In genomic region chr10:95867866-95868265, GRCh38 we compare ENCODE assay signal across 19 cellular contexts. TPM values are rescaled to one million over a fixed set of nuclear protein-coding genes. Genes with fewer than 3 reads are reported as not detected.
DNase-seq lines count a peak whose midpoint lies in the region; ATAC-seq lines count a peak whose summit lies in the region.
"Had no signal": no experiment of that assay in that cellular context is flagged by ENCODE, and none has a peak within 500 bp of the region (broad histone marks: within the 10 kb centered on the region; RNA-seq: fewer than 3 reads in every experiment).

No MANE protein-coding gene starts in this region.

- no peaks in the 10 kb centered on the region for H3K27me3 Mint-ChIP-seq in activated CD4-positive, alpha-beta T cell treated with anti-CD3 and anti-CD28 coated beads, Interleukin-2, amount 10 ng/mL, durations not matched to agents 7 days and 5 days
- no peaks in the 10 kb centered on the region for H3K27me3 Mint-ChIP-seq in activated naive CD8-positive, alpha-beta T cell treated with anti-CD3 and anti-CD28 coated beads, Interleukin-2, amount 10 ng/mL, durations not matched to agents 7 days and 5 days
- no peaks in the 10 kb centered on the region for H3K27me3 Mint-ChIP-seq in activated naive CD8-positive, alpha-beta T cell treated with anti-CD3 and anti-CD28 coated beads, Interleukin-2, amount 50 U/mL, for 24 hours
- no peaks in the 10 kb centered on the region for H3K27me3 Mint-ChIP-seq in T-helper 2 cell treated with Interferon-gamma antibody and Interleukin-4, amounts not matched to agents 5 μg/mL and 100 μg/mL, for 36 hours (ENCODE audit: low read depth)
- H3K27me3 Mint-ChIP-seq: B cell; CD4-positive, CD25-positive, alpha-beta regulatory T cell had no signal

- ATAC-seq in activated naive CD8-positive, alpha-beta T cell treated with anti-CD3 and anti-CD28 coated beads, Interleukin-2, amount 10 ng/mL, durations not matched to agents 7 days and 5 days (ENCODE audit: low read depth): peak; percentile 38
- ATAC-seq in activated naive CD8-positive, alpha-beta T cell treated with anti-CD3 and anti-CD28 coated beads, Interleukin-2, amount 50 U/mL, for 24 hours: no peak
- no peak for ATAC-seq in stimulated activated effector memory CD8-positive, alpha-beta T cell treated with anti-CD3 and anti-CD28 coated beads, Interleukin-12 subunit alpha, Interleukin-12 subunit beta, amount 100 ng/mL, for 72 hours
- ATAC-seq in HG03442 (IDR thresholded peaks at IDR 0.05; ENCODE audit: unreplicated experiment): no peak
- ATAC-seq: CD8-positive, alpha-beta T cell; GM23338; HCT116 had no signal

- no peak overlapping the region for H3K4me3 Mint-ChIP-seq in activated CD4-positive, alpha-beta T cell treated with anti-CD3 and anti-CD28 coated beads, Interleukin-2, amount 10 ng/mL, durations not matched to agents 7 days and 5 days
- peak overlapping the region; percentile 19 for H3K4me3 Mint-ChIP-seq in activated naive CD8-positive, alpha-beta T cell treated with anti-CD3 and anti-CD28 coated beads, Interleukin-2, amount 10 ng/mL, durations not matched to agents 7 days and 5 days
- no peak overlapping the region for H3K4me3 Mint-ChIP-seq in activated naive CD8-positive, alpha-beta T cell treated with anti-CD3 and anti-CD28 coated beads, Interleukin-2, amount 50 U/mL, for 24 hours
- peak overlapping the region; percentile 20 for H3K4me3 Mint-ChIP-seq in T-helper 2 cell treated with Interferon-gamma antibody and Interleukin-4, amounts not matched to agents 5 μg/mL and 100 μg/mL, for 36 hours
- H3K4me3 Mint-ChIP-seq in stimulated activated effector memory CD8-positive, alpha-beta T cell treated with anti-CD3 and anti-CD28 coated beads, Interleukin-12 subunit alpha, Interleukin-12 subunit beta, amount 100 ng/mL, for 72 hours: no peak overlapping the region
- H3K4me3 Mint-ChIP-seq: B cell; CD4-positive, CD25-positive, alpha-beta regulatory T cell; CD8-positive, alpha-beta T cell; GM23338; H9 had no signal

- peaks cover 14% of the 10 kb centered on the region for H3K4me1 Mint-ChIP-seq in activated CD4-positive, alpha-beta T cell treated with anti-CD3 and anti-CD28 coated beads, Interleukin-2, amount 10 ng/mL, durations not matched to agents 7 days and 5 days
- H3K4me1 Mint-ChIP-seq in activated naive CD8-positive, alpha-beta T cell treated with anti-CD3 and anti-CD28 coated beads, Interleukin-2, amount 10 ng/mL, durations not matched to agents 7 days and 5 days: peaks cover 20% of the 10 kb centered on the region
- peaks cover 15% of the 10 kb centered on the region for H3K4me1 Mint-ChIP-seq in activated naive CD8-positive, alpha-beta T cell treated with anti-CD3 and anti-CD28 coated beads, Interleukin-2, amount 50 U/mL, for 24 hours
- H3K4me1 Mint-ChIP-seq in T-helper 2 cell treated with Interferon-gamma antibody and Interleukin-4, amounts not matched to agents 5 μg/mL and 100 μg/mL, for 36 hours (ENCODE audit: low read depth): peaks cover 36% of the 10 kb centered on the region
- H3K4me1 Mint-ChIP-seq in stimulated activated effector memory CD8-positive, alpha-beta T cell treated with anti-CD3 and anti-CD28 coated beads, Interleukin-12 subunit alpha, Interleukin-12 subunit beta, amount 100 ng/mL, for 72 hours: peaks cover 33% of the 10 kb centered on the region
- H3K4me1 Mint-ChIP-seq: GM23338, H9 had no signal

- POLR2A ChIA-PET in activated CD4-positive, alpha-beta T cell treated with anti-CD3 and anti-CD28 coated beads, Interleukin-2, amount 10 ng/mL, durations not matched to agents 7 days and 5 days (lab: Charles Lee): no interaction called here
- POLR2A ChIA-PET in activated naive CD8-positive, alpha-beta T cell treated with anti-CD3 and anti-CD28 coated beads, Interleukin-2, amount 10 ng/mL, durations not matched to agents 7 days and 5 days (lab: Charles Lee): interaction anchor here (0.6 kb wide), 1 partner anchor 174 kb away, joined by 3 read pairs; the partner anchor contains the start of gene TCTN3

- peak overlapping the region; percentile 33 for H3K27ac Mint-ChIP-seq in activated CD4-positive, alpha-beta T cell treated with anti-CD3 and anti-CD28 coated beads, Interleukin-2, amount 10 ng/mL, durations not matched to agents 7 days and 5 days
- no peak overlapping the region for H3K27ac Mint-ChIP-seq in activated naive CD8-positive, alpha-beta T cell treated with anti-CD3 and anti-CD28 coated beads, Interleukin-2, amount 10 ng/mL, durations not matched to agents 7 days and 5 days
- no peak overlapping the region for H3K27ac Mint-ChIP-seq in activated naive CD8-positive, alpha-beta T cell treated with anti-CD3 and anti-CD28 coated beads, Interleukin-2, amount 50 U/mL, for 24 hours
- no peak overlapping the region for H3K27ac Mint-ChIP-seq in T-helper 2 cell treated with Interferon-gamma antibody and Interleukin-4, amounts not matched to agents 5 μg/mL and 100 μg/mL, for 36 hours
- H3K27ac Mint-ChIP-seq in stimulated activated effector memory CD8-positive, alpha-beta T cell treated with anti-CD3 and anti-CD28 coated beads, Interleukin-12 subunit alpha, Interleukin-12 subunit beta, amount 100 ng/mL, for 72 hours: peak overlapping the region; percentile 9
- H3K27ac Mint-ChIP-seq: B cell; CD4-positive, CD25-positive, alpha-beta regulatory T cell; CD8-positive, alpha-beta T cell; GM23338; H9 had no signal

- H3K36me3 Mint-ChIP-seq in activated CD4-positive, alpha-beta T cell treated with anti-CD3 and anti-CD28 coated beads, Interleukin-2, amount 10 ng/mL, durations not matched to agents 7 days and 5 days (ENCODE audit: low read depth): no peaks in the 10 kb centered on the region
- H3K36me3 Mint-ChIP-seq in activated naive CD8-positive, alpha-beta T cell treated with anti-CD3 and anti-CD28 coated beads, Interleukin-2, amount 10 ng/mL, durations not matched to agents 7 days and 5 days: peaks cover 14% of the 10 kb centered on the region
- peaks cover 4% of the 10 kb centered on the region for H3K36me3 Mint-ChIP-seq in activated naive CD8-positive, alpha-beta T cell treated with anti-CD3 and anti-CD28 coated beads, Interleukin-2, amount 50 U/mL, for 24 hours (ENCODE audit: low read depth)
- H3K36me3 Mint-ChIP-seq in T-helper 2 cell treated with Interferon-gamma antibody and Interleukin-4, amounts not matched to agents 5 μg/mL and 100 μg/mL, for 36 hours (ENCODE audit: low read depth): peaks cover 36% of the 10 kb centered on the region
- H3K36me3 Mint-ChIP-seq in stimulated activated effector memory CD8-positive, alpha-beta T cell treated with anti-CD3 and anti-CD28 coated beads, Interleukin-12 subunit alpha, Interleukin-12 subunit beta, amount 100 ng/mL, for 72 hours: peaks cover 41% of the 10 kb centered on the region

- CTCF ChIA-PET in activated CD4-positive, alpha-beta T cell treated with anti-CD3 and anti-CD28 coated beads, Interleukin-2, amount 10 ng/mL, durations not matched to agents 7 days and 5 days (lab: Charles Lee): interaction anchor here (1.0 to 1.5 kb wide), 2 partner anchors 27 to 174 kb away, joined by 4 to 5 read pairs; partner anchors contain the start of gene TCTN3

- no peak for DNase-seq in activated CD4-positive, alpha-beta T cell treated with anti-CD3 and anti-CD28 coated beads, Interleukin-2, amount 10 ng/mL, durations not matched to agents 7 days and 5 days
- DNase-seq in activated CD4-positive, alpha-beta T cell treated with anti-CD3 and anti-CD28 coated beads for 1 hour: no peak
- DNase-seq in activated naive CD8-positive, alpha-beta T cell treated with anti-CD3 and anti-CD28 coated beads, Interleukin-2, amount 10 ng/mL, durations not matched to agents 7 days and 5 days: no peak
- no peak for DNase-seq in activated naive CD8-positive, alpha-beta T cell treated with anti-CD3 and anti-CD28 coated beads, Interleukin-2, amount 50 U/mL, for 24 hours
- DNase-seq in T-helper 2 cell treated with Interferon-gamma antibody and Interleukin-4, amounts not matched to agents 5 μg/mL and 100 μg/mL, for 36 hours (ENCODE audit: low spot score): peak; percentile 13
- no peak for DNase-seq in stimulated activated effector memory CD8-positive, alpha-beta T cell treated with anti-CD3 and anti-CD28 coated beads, Interleukin-12 subunit alpha, Interleukin-12 subunit beta, amount 100 ng/mL, for 72 hours (ENCODE audit: low spot score in 2 of 2)
- no peak for DNase-seq in HuH-7.5 (ENCODE audit: low spot score)
- DNase-seq: Caco-2; CD4-positive, CD25-positive, alpha-beta regulatory T cell; CD8-positive, alpha-beta T cell; DMS153; EL; GDM1; H9 had no signal

- no peaks in the 10 kb centered on the region for H3K9me3 Mint-ChIP-seq in activated CD4-positive, alpha-beta T cell treated with anti-CD3 and anti-CD28 coated beads, Interleukin-2, amount 10 ng/mL, durations not matched to agents 7 days and 5 days
- no peaks in the 10 kb centered on the region for H3K9me3 Mint-ChIP-seq in activated naive CD8-positive, alpha-beta T cell treated with anti-CD3 and anti-CD28 coated beads, Interleukin-2, amount 10 ng/mL, durations not matched to agents 7 days and 5 days
- no peaks in the 10 kb centered on the region for H3K9me3 Mint-ChIP-seq in activated naive CD8-positive, alpha-beta T cell treated with anti-CD3 and anti-CD28 coated beads, Interleukin-2, amount 50 U/mL, for 24 hours
- no peaks in the 10 kb centered on the region for H3K9me3 Mint-ChIP-seq in T-helper 2 cell treated with Interferon-gamma antibody and Interleukin-4, amounts not matched to agents 5 μg/mL and 100 μg/mL, for 36 hours
- no peaks in the 10 kb centered on the region for H3K9me3 Mint-ChIP-seq in stimulated activated effector memory CD8-positive, alpha-beta T cell treated with anti-CD3 and anti-CD28 coated beads, Interleukin-12 subunit alpha, Interleukin-12 subunit beta, amount 100 ng/mL, for 72 hours
- H3K9me3 Mint-ChIP-seq: CD8-positive, alpha-beta T cell; GM23338; H9 had no signal

RNA-seq across cellular contexts. Expression of gene CC2D2B, which starts 39.9 kb away (rescaled TPM):
- total RNA-seq in activated CD4-positive, alpha-beta T cell treated with anti-CD3 and anti-CD28 coated beads, Interleukin-2, amount 10 ng/mL, durations not matched to agents 7 days and 5 days: not detected
- total RNA-seq in activated naive CD8-positive, alpha-beta T cell treated with anti-CD3 and anti-CD28 coated beads, Interleukin-2, amount 10 ng/mL, durations not matched to agents 7 days and 5 days: under 1 TPM in 1 of 2 experiments, not detected in 1; 0.48 TPM
- total RNA-seq: CD8-positive, alpha-beta T cell; H4 had no signal

Comparison
In these comparisons a context has a peak if more than half of its experiments do, and no peak if none do; other contexts are left out.
1. H3K4me3 Mint-ChIP-seq: peak in activated naive CD8-positive, alpha-beta T cell treated with anti-CD3 and anti-CD28 coated beads, Interleukin-2, amount 10 ng/mL, durations not matched to agents 7 days and 5 days (single experiment) and T-helper 2 cell treated with Interferon-gamma antibody and Interleukin-4, amounts not matched to agents 5 μg/mL and 100 μg/mL, for 36 hours (single experiment); none in activated CD4-positive, alpha-beta T cell treated with anti-CD3 and anti-CD28 coated beads, Interleukin-2, amount 10 ng/mL, durations not matched to agents 7 days and 5 days (single experiment), activated naive CD8-positive, alpha-beta T cell treated with anti-CD3 and anti-CD28 coated beads, Interleukin-2, amount 50 U/mL, for 24 hours (single experiment) and stimulated activated effector memory CD8-positive, alpha-beta T cell treated with anti-CD3 and anti-CD28 coated beads, Interleukin-12 subunit alpha, Interleukin-12 subunit beta, amount 100 ng/mL, for 72 hours (single experiment).
2. H3K27ac Mint-ChIP-seq: peak in activated CD4-positive, alpha-beta T cell treated with anti-CD3 and anti-CD28 coated beads, Interleukin-2, amount 10 ng/mL, durations not matched to agents 7 days and 5 days (single experiment) and stimulated activated effector memory CD8-positive, alpha-beta T cell treated with anti-CD3 and anti-CD28 coated beads, Interleukin-12 subunit alpha, Interleukin-12 subunit beta, amount 100 ng/mL, for 72 hours (single experiment); none in activated naive CD8-positive, alpha-beta T cell treated with anti-CD3 and anti-CD28 coated beads, Interleukin-2, amount 10 ng/mL, durations not matched to agents 7 days and 5 days (single experiment), activated naive CD8-positive, alpha-beta T cell treated with anti-CD3 and anti-CD28 coated beads, Interleukin-2, amount 50 U/mL, for 24 hours (single experiment) and T-helper 2 cell treated with Interferon-gamma antibody and Interleukin-4, amounts not matched to agents 5 μg/mL and 100 μg/mL, for 36 hours (single experiment).